In the genomic region with DNA sequence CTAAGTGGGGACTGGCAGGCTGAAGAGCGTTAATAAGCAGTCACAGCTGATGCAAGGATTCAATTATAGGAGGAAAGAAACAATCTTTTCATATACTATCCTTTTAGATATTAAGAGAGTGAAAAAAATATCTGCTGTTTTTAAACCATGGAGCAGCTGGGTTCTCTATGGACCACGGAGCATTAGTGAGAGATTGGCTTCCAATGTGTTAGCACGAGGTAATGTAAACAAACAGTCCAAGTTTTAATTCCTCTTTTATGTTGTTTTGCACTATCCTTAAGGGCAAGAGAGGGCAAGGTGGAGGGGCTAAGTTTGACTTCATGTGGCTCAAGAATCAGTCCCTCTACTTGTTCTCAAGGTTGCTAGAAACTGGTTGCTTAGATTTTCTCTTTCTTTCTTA, we compare ENCODE assay signal across 25 cellular contexts. TPM values are rescaled to one million over a fixed set of nuclear protein-coding genes. Genes with fewer than 3 reads are reported as not detected.
DNase-seq lines count a peak whose midpoint lies in the region; ATAC-seq and TF ChIP-seq lines count a peak whose summit lies in the region.
"Had no signal": no experiment of that assay in that cellular context is flagged by ENCODE, and none has a peak within 500 bp of the region (broad histone marks: within the 10 kb centered on the region; RNA-seq: fewer than 3 reads in every experiment).

No MANE protein-coding gene starts in this region.

- H2AFZ ChIP-seq in osteoblast (ENCODE audit: low read length) = peak overlapping the region; percentile 35

- intact Hi-C loops in right cardiac atrium (cut with DNase I) = no loop called here

- H3K27ac ChIP-seq in cardiac muscle cell (peak overlapping the region; percentile 25), right cardiac atrium (ENCODE audit: low read length) (no peak overlapping the region), osteoblast (ENCODE audit: low read depth, low read length) (peak overlapping the region; percentile 13)
- H3K27ac ChIP-seq: A549; BLaER1 treated with 17β-estradiol and CSF1 and Interleukin-3, amounts not matched to agents 10 nM and 100 nM; RWPE1 had no signal

- no peak overlapping the region for H3K4me3 ChIP-seq in cardiac muscle cell
- H3K4me3 ChIP-seq in right cardiac atrium (ENCODE audit: low read length) = no peak overlapping the region
- no peak overlapping the region for H3K4me3 ChIP-seq in osteoblast (ENCODE audit: insufficient read depth, low read length)
- H3K4me3 ChIP-seq: A549; BLaER1 treated with 17β-estradiol and CSF1 and Interleukin-3, amounts not matched to agents 10 nM and 100 nM; GM12878 had no signal

- DNase-seq in cardiac muscle cell (ENCODE audit: low read depth in 1 of 2, low spot score in 1 of 2) (no peak), right cardiac atrium (no peak), NCI-H446 treated with DMSO at 0.1 percent for 48 hours (lab: John Stamatoyannopoulos, UW) (peak; percentile 47), osteoblast (ENCODE audit: insufficient read length, low spot score, missing footprints) (no peak), NOMO-1 (lab: John Stamatoyannopoulos, UW; ENCODE audit: unreplicated experiment in 2 of 2) (no peak), SHP77 treated with DMSO at 0.1 percent for 48 hours (lab: John Stamatoyannopoulos, UW) (no peak)
- DNase-seq: AML-193; CD4-positive, alpha-beta T cell; DMS79; EL; GDM1; KBM-7; MV-4-11; NCI-H1105; NCI-H1436 treated with DMSO at 0.1 percent for 48 hours; NCI-H2029; NCI-H524 treated with DMSO at 0.1 percent for 48 hours; NK-92 treated with Interleukin-12 subunit alpha and Interleukin-12 subunit beta, amount 100 ng/mL, for 24 hours; SHP77; SW 1271 had no signal

- H3K9me3 ChIP-seq in cardiac muscle cell (ENCODE audit: low read depth) (no peaks in the 10 kb centered on the region), right cardiac atrium (ENCODE audit: control insufficient read depth, low read length) (no peaks in the 10 kb centered on the region), osteoblast (ENCODE audit: low read depth, low read length) (no peaks in the 10 kb centered on the region)
- H3K9me3 ChIP-seq: A549 had no signal

- ATAC-seq in right cardiac atrium = no peak
- ATAC-seq in GM21825 (IDR thresholded peaks at IDR 0.05; ENCODE audit: unreplicated experiment) = no peak
- ATAC-seq: A549, GM12878 had no signal

- H3K79me2 ChIP-seq in osteoblast (ENCODE audit: insufficient read depth, low read length) = peaks cover 56% of the 10 kb centered on the region

- TF ChIP-seq CTCF in cardiac muscle cell (IDR thresholded peaks at IDR 0.05; ENCODE audit: low read depth, low read length) (no peak), osteoblast (IDR thresholded peaks at IDR 0.05; ENCODE audit: extremely low read depth, low read depth, low read length) (no peak)

- no peaks in the 10 kb centered on the region for H3K36me3 ChIP-seq in cardiac muscle cell
- H3K36me3 ChIP-seq in osteoblast (ENCODE audit: insufficient read depth, low read length) = peaks cover 8% of the 10 kb centered on the region

- 54% methylated on average over 3 of the region's 3 CpGs for WGBS in right cardiac atrium

- H3K4me2 ChIP-seq in osteoblast (ENCODE audit: insufficient read depth, low read length) = no peak overlapping the region
- H3K4me2 ChIP-seq: A549 had no signal

- H3K4me1 ChIP-seq in cardiac muscle cell (ENCODE audit: low read depth) (peaks cover 21% of the 10 kb centered on the region), right cardiac atrium (ENCODE audit: control insufficient read depth, insufficient read depth, low read length) (peaks cover 1% of the 10 kb centered on the region), osteoblast (ENCODE audit: insufficient read depth, low read length) (peaks cover 22% of the 10 kb centered on the region)

- H3K27me3 ChIP-seq in cardiac muscle cell (no peaks in the 10 kb centered on the region), right cardiac atrium (ENCODE audit: control insufficient read depth, insufficient read depth) (no peaks in the 10 kb centered on the region), osteoblast (ENCODE audit: insufficient read depth, low read length) (no peaks in the 10 kb centered on the region)
- H3K27me3 ChIP-seq: BLaER1 treated with 17β-estradiol and CSF1 and Interleukin-3, amounts not matched to agents 10 nM and 100 nM had no signal

- H4K20me1 ChIP-seq in osteoblast (ENCODE audit: insufficient read depth, low read length) = no peaks in the 10 kb centered on the region

RNA-seq across cellular contexts. Expression of a gene that starts 30.9 kb away (rescaled TPM):
- total RNA-seq in cardiac muscle cell (63.9 and 90.4 TPM in 2 replicates), right cardiac atrium (10 to 100 TPM; 28.9 to 48.0 (median 46.5) TPM), osteoblast (44.5 and 52.8 TPM in 2 replicates)
- polyA plus RNA-seq in cardiac muscle cell (5.8 and 15.2 TPM in 2 replicates), right cardiac atrium (35.2 TPM)

RNA-seq across cellular contexts. Expression of a gene that starts 37.4 kb away (rescaled TPM):
- 2.6 and 14.2 TPM in 2 replicates for total RNA-seq in cardiac muscle cell
- polyA plus RNA-seq in cardiac muscle cell = 4.0 and 11.5 TPM in 2 replicates
- total RNA-seq in right cardiac atrium = 10 to 100 TPM; 15.0 to 43.0 (median 16.6) TPM
- polyA plus RNA-seq in right cardiac atrium = 20.9 TPM
- total RNA-seq in osteoblast = 3.2 and 3.3 TPM in 2 replicates

RNA-seq across cellular contexts. Expression of a gene that starts 52.1 kb away (rescaled TPM):
- 1.0 and 1.6 TPM in 2 replicates for total RNA-seq in cardiac muscle cell
- polyA plus RNA-seq in cardiac muscle cell = 1.6 and 3.4 TPM in 2 replicates
- total RNA-seq in right cardiac atrium = under 1 TPM in 1 of 4 donors, not detected in 3; 0.17 TPM
- 0.05 TPM for polyA plus RNA-seq in right cardiac atrium
- total RNA-seq in osteoblast = under 0.01 and 0.36 TPM in 2 replicates
